17 cellular contexts compared by ENCODE assay signal in genomic region chr21:37869661-37870060, GRCh38. TPM values are rescaled to one million over a fixed set of nuclear protein-coding genes. Genes with fewer than 3 reads are reported as not detected.
"Had no signal": no experiment of that assay in that cellular context is flagged by ENCODE, and none has a peak within 500 bp of the region (broad histone marks: within the 10 kb centered on the region; RNA-seq: fewer than 3 reads in every experiment).

No MANE protein-coding gene starts in this region.

- H3K27me3 ChIP-seq: cardiac muscle cell had no signal

- H3K27ac ChIP-seq: cardiac muscle cell, lower lobe of right lung, tibial artery had no signal

- H3K9me3 ChIP-seq: lower lobe of right lung, tibial artery had no signal

- H3K4me1 ChIP-seq: lower lobe of right lung, tibial artery had no signal

- DNase-seq: activated CD4-positive, alpha-beta T cell treated with anti-CD3 and anti-CD28 coated beads for 36 hours; activated CD4-positive, alpha-beta T cell treated with anti-CD3 and anti-CD28 coated beads, Interleukin-2, amount 50 U/mL, for 48 hours; foreskin melanocyte; hypothalamus; lower lobe of right lung; nephron progenitor cell; stimulated activated CD4-positive, alpha-beta T cell treated with anti-CD3 and anti-CD28 coated beads, Interleukin-12 subunit alpha, Interleukin-12 subunit beta, amount 100 ng/mL, for 4 hours; stimulated activated CD4-positive, alpha-beta T cell treated with anti-CD3 and anti-CD28 coated beads, Interleukin-1b, Interleukin-23, amount 100 ng/mL, for 48 hours; stimulated activated CD8-positive, alpha-beta memory T cell treated with anti-CD3 and anti-CD28 coated beads, Interleukin-4, amount 100 ng/mL, for 48 hours; stimulated activated naive CD4-positive, alpha-beta T cell treated with Interleukin-2 at 50 U/mL for 16 hours; tibial artery had no signal

- H3K36me3 ChIP-seq: cardiac muscle cell, lower lobe of right lung, tibial artery had no signal

- H3K4me3 ChIP-seq: cardiac muscle cell, lower lobe of right lung, tibial artery had no signal

- ATAC-seq: activated CD4-positive, alpha-beta T cell treated with anti-CD3 and anti-CD28 coated beads for 36 hours; lower lobe of right lung; WTC11 had no signal

RNA-seq across cellular contexts. Expression of gene KCNJ6, which starts 46.6 kb away (rescaled TPM):
- total RNA-seq: activated CD4-positive, alpha-beta T cell treated with anti-CD3 and anti-CD28 coated beads for 36 hours; activated T-helper 1 cell treated with anti-CD3 and anti-CD28 coated beads, Interleukin-12 subunit alpha, Interleukin-12 subunit beta, Interleukin-2, Interleukin-4 antibody, amounts not matched to agents 30 ng/mL and 10 ng/mL and 1 ng/mL, durations not matched to agents 14 hours and 24 hours and 36 hours; cardiac muscle cell; omental fat pad; posterior vena cava; subcutaneous adipose tissue had no signal
